ENCODE assay signal across 1 cellular context in the genomic region with DNA sequence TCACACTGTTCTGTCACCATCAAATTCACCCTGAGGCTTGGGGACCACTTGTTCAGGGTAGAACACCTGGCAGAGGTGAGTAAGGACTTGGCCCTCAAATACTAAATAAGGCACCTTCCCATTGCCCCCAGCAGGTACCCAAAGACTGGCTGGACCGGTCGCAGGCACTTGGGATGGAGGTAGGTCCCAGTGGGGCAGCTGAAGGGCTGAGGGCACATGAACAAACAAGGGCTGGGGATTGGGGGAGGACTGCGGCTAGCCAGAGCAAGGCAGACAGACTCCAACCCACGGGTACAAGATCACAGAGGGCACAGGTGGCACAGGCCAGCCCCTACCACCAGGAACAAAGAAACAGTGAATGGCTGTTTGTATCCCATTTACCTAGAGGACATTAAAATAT.
TF ChIP-seq lines count a peak whose summit lies in the region.

No MANE protein-coding gene starts in this region.

TF ChIP-seq in SK-N-SH treated with all-trans-retinoic acid at 6 μM for 48 hours, 23 proteins besides CTCF, POLR2A, EP300 and RAD21 (continued from another document):
- TF ChIP-seq, protein P1, sequence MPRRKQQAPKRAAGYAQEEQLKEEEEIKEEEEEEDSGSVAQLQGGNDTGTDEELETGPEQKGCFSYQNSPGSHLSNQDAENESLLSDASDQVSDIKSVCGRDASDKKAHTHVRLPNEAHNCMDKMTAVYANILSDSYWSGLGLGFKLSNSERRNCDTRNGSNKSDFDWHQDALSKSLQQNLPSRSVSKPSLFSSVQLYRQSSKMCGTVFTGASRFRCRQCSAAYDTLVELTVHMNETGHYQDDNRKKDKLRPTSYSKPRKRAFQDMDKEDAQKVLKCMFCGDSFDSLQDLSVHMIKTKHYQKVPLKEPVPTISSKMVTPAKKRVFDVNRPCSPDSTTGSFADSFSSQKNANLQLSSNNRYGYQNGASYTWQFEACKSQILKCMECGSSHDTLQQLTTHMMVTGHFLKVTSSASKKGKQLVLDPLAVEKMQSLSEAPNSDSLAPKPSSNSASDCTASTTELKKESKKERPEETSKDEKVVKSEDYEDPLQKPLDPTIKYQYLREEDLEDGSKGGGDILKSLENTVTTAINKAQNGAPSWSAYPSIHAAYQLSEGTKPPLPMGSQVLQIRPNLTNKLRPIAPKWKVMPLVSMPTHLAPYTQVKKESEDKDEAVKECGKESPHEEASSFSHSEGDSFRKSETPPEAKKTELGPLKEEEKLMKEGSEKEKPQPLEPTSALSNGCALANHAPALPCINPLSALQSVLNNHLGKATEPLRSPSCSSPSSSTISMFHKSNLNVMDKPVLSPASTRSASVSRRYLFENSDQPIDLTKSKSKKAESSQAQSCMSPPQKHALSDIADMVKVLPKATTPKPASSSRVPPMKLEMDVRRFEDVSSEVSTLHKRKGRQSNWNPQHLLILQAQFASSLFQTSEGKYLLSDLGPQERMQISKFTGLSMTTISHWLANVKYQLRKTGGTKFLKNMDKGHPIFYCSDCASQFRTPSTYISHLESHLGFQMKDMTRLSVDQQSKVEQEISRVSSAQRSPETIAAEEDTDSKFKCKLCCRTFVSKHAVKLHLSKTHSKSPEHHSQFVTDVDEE (CRISPR knock-in tag; IDR thresholded peaks at IDR 0.05) = no peak
- TF ChIP-seq, protein P2, sequence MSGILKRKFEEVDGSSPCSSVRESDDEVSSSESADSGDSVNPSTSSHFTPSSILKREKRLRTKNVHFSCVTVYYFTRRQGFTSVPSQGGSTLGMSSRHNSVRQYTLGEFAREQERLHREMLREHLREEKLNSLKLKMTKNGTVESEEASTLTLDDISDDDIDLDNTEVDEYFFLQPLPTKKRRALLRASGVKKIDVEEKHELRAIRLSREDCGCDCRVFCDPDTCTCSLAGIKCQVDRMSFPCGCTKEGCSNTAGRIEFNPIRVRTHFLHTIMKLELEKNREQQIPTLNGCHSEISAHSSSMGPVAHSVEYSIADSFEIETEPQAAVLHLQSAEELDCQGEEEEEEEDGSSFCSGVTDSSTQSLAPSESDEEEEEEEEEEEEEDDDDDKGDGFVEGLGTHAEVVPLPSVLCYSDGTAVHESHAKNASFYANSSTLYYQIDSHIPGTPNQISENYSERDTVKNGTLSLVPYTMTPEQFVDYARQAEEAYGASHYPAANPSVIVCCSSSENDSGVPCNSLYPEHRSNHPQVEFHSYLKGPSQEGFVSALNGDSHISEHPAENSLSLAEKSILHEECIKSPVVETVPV (CRISPR knock-in tag; IDR thresholded peaks at IDR 0.05) = no peak
- TF ChIP-seq OSR1 (CRISPR knock-in tag; IDR thresholded peaks at IDR 0.05) (no peak), ZNF565 (CRISPR knock-in tag; conservative IDR thresholded peaks at IDR 0.05; ENCODE audit: low read depth) (no peak), ZFP30 (CRISPR knock-in tag; IDR thresholded peaks at IDR 0.05) (no peak), SNAI2 (CRISPR knock-in tag; IDR thresholded peaks at IDR 0.05) (no peak)
- TF ChIP-seq, protein P3, sequence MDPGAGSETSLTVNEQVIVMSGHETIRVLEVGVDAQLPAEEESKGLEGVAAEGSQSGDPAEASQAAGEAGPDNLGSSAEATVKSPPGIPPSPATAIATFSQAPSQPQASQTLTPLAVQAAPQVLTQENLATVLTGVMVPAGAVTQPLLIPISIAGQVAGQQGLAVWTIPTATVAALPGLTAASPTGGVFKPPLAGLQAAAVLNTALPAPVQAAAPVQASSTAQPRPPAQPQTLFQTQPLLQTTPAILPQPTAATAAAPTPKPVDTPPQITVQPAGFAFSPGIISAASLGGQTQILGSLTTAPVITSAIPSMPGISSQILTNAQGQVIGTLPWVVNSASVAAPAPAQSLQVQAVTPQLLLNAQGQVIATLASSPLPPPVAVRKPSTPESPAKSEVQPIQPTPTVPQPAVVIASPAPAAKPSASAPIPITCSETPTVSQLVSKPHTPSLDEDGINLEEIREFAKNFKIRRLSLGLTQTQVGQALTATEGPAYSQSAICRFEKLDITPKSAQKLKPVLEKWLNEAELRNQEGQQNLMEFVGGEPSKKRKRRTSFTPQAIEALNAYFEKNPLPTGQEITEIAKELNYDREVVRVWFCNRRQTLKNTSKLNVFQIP (CRISPR knock-in tag; IDR thresholded peaks at IDR 0.05; ENCODE audit: borderline replicate concordance, low read depth) = no peak
- TF ChIP-seq, protein P4, sequence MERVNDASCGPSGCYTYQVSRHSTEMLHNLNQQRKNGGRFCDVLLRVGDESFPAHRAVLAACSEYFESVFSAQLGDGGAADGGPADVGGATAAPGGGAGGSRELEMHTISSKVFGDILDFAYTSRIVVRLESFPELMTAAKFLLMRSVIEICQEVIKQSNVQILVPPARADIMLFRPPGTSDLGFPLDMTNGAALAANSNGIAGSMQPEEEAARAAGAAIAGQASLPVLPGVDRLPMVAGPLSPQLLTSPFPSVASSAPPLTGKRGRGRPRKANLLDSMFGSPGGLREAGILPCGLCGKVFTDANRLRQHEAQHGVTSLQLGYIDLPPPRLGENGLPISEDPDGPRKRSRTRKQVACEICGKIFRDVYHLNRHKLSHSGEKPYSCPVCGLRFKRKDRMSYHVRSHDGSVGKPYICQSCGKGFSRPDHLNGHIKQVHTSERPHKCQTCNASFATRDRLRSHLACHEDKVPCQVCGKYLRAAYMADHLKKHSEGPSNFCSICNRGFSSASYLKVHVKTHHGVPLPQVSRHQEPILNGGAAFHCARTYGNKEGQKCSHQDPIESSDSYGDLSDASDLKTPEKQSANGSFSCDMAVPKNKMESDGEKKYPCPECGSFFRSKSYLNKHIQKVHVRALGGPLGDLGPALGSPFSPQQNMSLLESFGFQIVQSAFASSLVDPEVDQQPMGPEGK (CRISPR knock-in tag; IDR thresholded peaks at IDR 0.05; ENCODE audit: borderline replicate concordance) = no peak
